In the genomic region with DNA sequence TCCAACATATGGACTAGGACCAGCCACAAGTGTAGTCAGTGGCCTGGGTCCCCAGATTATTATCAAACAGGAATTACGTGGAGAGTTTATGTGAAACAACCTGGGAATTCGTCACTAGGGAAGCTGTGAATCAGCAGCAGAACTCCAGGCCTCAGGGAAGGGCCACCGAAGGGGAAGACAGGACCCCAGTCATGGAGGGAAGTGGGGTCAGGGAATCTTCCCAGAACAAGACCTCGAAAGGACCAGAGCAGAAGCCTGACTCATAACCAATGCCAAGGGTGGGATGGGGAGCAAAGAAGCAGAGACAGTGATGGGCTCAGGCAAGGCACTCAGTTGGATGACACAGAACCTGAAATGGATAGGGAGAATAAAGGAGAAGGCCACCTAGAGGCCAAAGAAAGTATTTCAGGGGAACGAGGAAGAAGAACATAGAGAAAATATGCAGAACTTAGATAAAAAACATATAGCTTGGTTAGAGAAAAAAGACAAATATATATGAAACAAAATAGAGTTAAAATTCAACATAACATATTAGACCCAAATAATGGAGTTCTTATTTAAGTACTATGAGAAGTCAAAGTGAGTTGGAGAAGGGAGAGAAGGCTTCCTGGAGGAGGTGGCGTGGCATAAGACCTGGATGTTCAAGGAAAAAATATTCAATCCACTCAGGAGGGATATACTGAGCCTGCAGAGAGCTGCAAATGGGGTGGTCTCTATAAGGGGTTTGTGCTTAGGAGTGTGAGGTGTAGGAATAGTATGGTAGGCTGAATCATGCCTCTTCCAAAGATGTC, we compare ENCODE assay signal across 8 cellular contexts.
DNase-seq lines count a peak whose midpoint lies in the region; ATAC-seq, FAIRE-seq and TF ChIP-seq lines count a peak whose summit lies in the region.

No MANE protein-coding gene starts in this region.

- H3K27me3 ChIP-seq in IMR-90 (ENCODE audit: control insufficient read depth, insufficient read depth, low read length) (no peaks in the 10 kb centered on the region), astrocyte (ENCODE audit: insufficient read depth, low read length) (no peaks in the 10 kb centered on the region)

- peak; percentile 32 for DNase-seq in activated CD4-positive, alpha-beta T cell treated with anti-CD3 and anti-CD28 coated beads for 36 hours
- no peak for DNase-seq in activated CD4-positive, alpha-beta T cell treated with anti-CD3 and anti-CD28 coated beads for 1 hour
- DNase-seq in IMR-90, result no peak
- DNase-seq in astrocyte (ENCODE audit: low read depth), result no peak
- no peak for DNase-seq in osteocyte (ENCODE audit: extremely low spot score, unreplicated experiment)
- no peak for DNase-seq in NCI-H226
- no peak for DNase-seq in inferior parietal cortex (ENCODE audit: extremely low spot score)

- no peaks in the 10 kb centered on the region for H3K79me2 ChIP-seq in astrocyte (ENCODE audit: insufficient read depth, low read length)

- no peak overlapping the region for H2BK15ac ChIP-seq in IMR-90 (ENCODE audit: low read depth, low read length)

- H2BK120ac ChIP-seq in IMR-90 (ENCODE audit: low read depth, low read length), result no peak overlapping the region

- no peak overlapping the region for H2AK5ac ChIP-seq in IMR-90 (ENCODE audit: low read depth, low read length)

- no peak overlapping the region for H3K18ac ChIP-seq in IMR-90 (ENCODE audit: low read depth, low read length)

- H2AFZ ChIP-seq in IMR-90 (replicated peaks; ENCODE audit: low read length, poor library complexity) (no peak overlapping the region), astrocyte (ENCODE audit: low read depth, low read length) (no peak overlapping the region)

- no peaks in the 10 kb centered on the region for H3K36me3 Mint-ChIP-seq in activated CD4-positive, alpha-beta T cell treated with anti-CD3 and anti-CD28 coated beads for 36 hours (ENCODE audit: low read depth)
- no peaks in the 10 kb centered on the region for H3K36me3 Mint-ChIP-seq in astrocyte (ENCODE audit: low read depth, unreplicated experiment)
- H3K36me3 Mint-ChIP-seq in osteocyte (ENCODE audit: unreplicated experiment), result no peaks in the 10 kb centered on the region

- H3K4me2 ChIP-seq in IMR-90 (ENCODE audit: low read depth, low read length) (no peak overlapping the region), astrocyte (ENCODE audit: low read length) (no peak overlapping the region)

- FAIRE-seq in astrocyte (lab: Jason Lieb, UNC), result no peak

- peak; percentile 61 for ATAC-seq in activated CD4-positive, alpha-beta T cell treated with anti-CD3 and anti-CD28 coated beads for 36 hours
- ATAC-seq in IMR-90 (ENCODE audit: low read depth), result no peak
- ATAC-seq in HG03175 (IDR thresholded peaks at IDR 0.05; ENCODE audit: unreplicated experiment), result no peak

- H3K27ac ChIP-seq in IMR-90 (ENCODE audit: insufficient read depth, low read length) (no peak overlapping the region), astrocyte (ENCODE audit: low read depth, low read length) (no peak overlapping the region)

- no peaks in the 10 kb centered on the region for H3K4me1 ChIP-seq in IMR-90 (ENCODE audit: control insufficient read depth, insufficient read depth, low read length)
- peaks cover 7% of the 10 kb centered on the region for H3K4me1 ChIP-seq in astrocyte (ENCODE audit: insufficient read depth, low read length)

- in situ Hi-C loops in IMR-90 (cut with MboI; ENCODE audit: low sequenced_read_pairs), result loop anchor here (5.0 kb wide), 1 partner anchor 248 kb away; no protein-coding TSS in a partner anchor

- TF ChIP-seq CTCF in IMR-90 (conservative IDR thresholded peaks at IDR 0.05; ENCODE audit: low read depth, low read length), result peak; percentile 29; the same call in 1 of the 2 replicates
- peak; percentile 32 for TF ChIP-seq CTCF in astrocyte (IDR thresholded peaks at IDR 0.05; ENCODE audit: insufficient read depth, low read depth, low read length)
- peak; percentile 41 for TF ChIP-seq CTCF in osteocyte (IDR thresholded peaks at IDR 0.05)

- no peak overlapping the region for H3K23ac ChIP-seq in IMR-90 (ENCODE audit: low read depth, low read length)

- H3K4ac ChIP-seq in IMR-90 (ENCODE audit: low read depth, low read length), result no peak overlapping the region

- BruUV-seq in IMR-90 (replicated peaks; lab: Mats Ljungman, UMichigan), result no TSS peak

- H2BK5ac ChIP-seq in IMR-90 (ENCODE audit: low read depth, low read length, poor library complexity, severe bottlenecking), result no peak overlapping the region

- no peak overlapping the region for H4K91ac ChIP-seq in IMR-90 (ENCODE audit: insufficient read depth, low read depth, low read length)

- no peaks in the 10 kb centered on the region for H3K36me3 ChIP-seq in IMR-90 (ENCODE audit: control insufficient read depth, insufficient read depth, low read length)
- H3K36me3 ChIP-seq in astrocyte (ENCODE audit: insufficient read depth, low read length), result no peaks in the 10 kb centered on the region

- H4K8ac ChIP-seq in IMR-90 (ENCODE audit: low read depth in 2 of 2, low read length in 2 of 2), result no peak overlapping the region

- no peaks in the 10 kb centered on the region for H3K9me1 ChIP-seq in IMR-90 (ENCODE audit: insufficient read depth, low read length)

- POLR2A ChIA-PET in activated CD4-positive, alpha-beta T cell treated with anti-CD3 and anti-CD28 coated beads for 36 hours (lab: Charles Lee), result no interaction called here
- POLR2A ChIA-PET in IMR-90 (lab: Charles Lee; ENCODE audit: unreplicated experiment), result no interaction called here

- H3K27me3 Mint-ChIP-seq in activated CD4-positive, alpha-beta T cell treated with anti-CD3 and anti-CD28 coated beads for 36 hours, result peaks cover 14% of the 10 kb centered on the region
- peaks cover 2% of the 10 kb centered on the region for H3K27me3 Mint-ChIP-seq in astrocyte (ENCODE audit: low read depth, unreplicated experiment)
- H3K27me3 Mint-ChIP-seq in osteocyte (ENCODE audit: unreplicated experiment), result peaks cover 10% of the 10 kb centered on the region

- H3K27ac Mint-ChIP-seq in activated CD4-positive, alpha-beta T cell treated with anti-CD3 and anti-CD28 coated beads for 36 hours, result no peak overlapping the region
- H3K27ac Mint-ChIP-seq in astrocyte (ENCODE audit: unreplicated experiment) (no peak overlapping the region), osteocyte (ENCODE audit: unreplicated experiment) (no peak overlapping the region)

- dilution Hi-C loops in IMR-90 (cut with HindIII; ENCODE audit: low sequenced_read_pairs, unreplicated experiment), result no loop called here

- H3K14ac ChIP-seq in IMR-90 (replicated peaks; ENCODE audit: low read depth, low read length), result no peak overlapping the region

- H3K4me3 ChIP-seq in IMR-90 (ENCODE audit: insufficient read depth, low read depth, low read length) (no peak overlapping the region), astrocyte (ENCODE audit: insufficient read depth, low read depth, low read length) (no peak overlapping the region)

- no CpG with 5 or more reads among the region's 6 CpGs for WGBS in IMR-90 (ENCODE audit: extremely low coverage in 2 of 2, insufficient read length in 1 of 2), 2 experiments

- H3K9me3 ChIP-seq in IMR-90 (ENCODE audit: control insufficient read depth, insufficient read depth, low read length) (no peaks in the 10 kb centered on the region), astrocyte (ENCODE audit: insufficient read depth, low read depth, low read length) (no peaks in the 10 kb centered on the region)

- no peak overlapping the region for H4K5ac ChIP-seq in IMR-90 (ENCODE audit: low read depth, low read length)

- no peak overlapping the region for H3K4me3 Mint-ChIP-seq in activated CD4-positive, alpha-beta T cell treated with anti-CD3 and anti-CD28 coated beads for 36 hours
- H3K4me3 Mint-ChIP-seq in astrocyte (ENCODE audit: unreplicated experiment) (no peak overlapping the region), osteocyte (ENCODE audit: unreplicated experiment) (no peak overlapping the region)

- TF ChIP-seq POLR2A in IMR-90 (IDR thresholded peaks at IDR 0.05; ENCODE audit: low read depth, low read length), result no peak

- H3K4me1 Mint-ChIP-seq in activated CD4-positive, alpha-beta T cell treated with anti-CD3 and anti-CD28 coated beads for 36 hours, result peaks cover 17% of the 10 kb centered on the region
- H3K4me1 Mint-ChIP-seq in astrocyte (ENCODE audit: low read depth, unreplicated experiment), result no peaks in the 10 kb centered on the region
- no peaks in the 10 kb centered on the region for H3K4me1 Mint-ChIP-seq in osteocyte (ENCODE audit: unreplicated experiment)

- H4K20me1 ChIP-seq in IMR-90 (ENCODE audit: insufficient read depth, low read length), result no peaks in the 10 kb centered on the region
- no peaks in the 10 kb centered on the region for H4K20me1 ChIP-seq in astrocyte (ENCODE audit: insufficient read depth, low read length)

- no peak overlapping the region for H2AK9ac ChIP-seq in IMR-90 (replicated peaks; ENCODE audit: low read depth, low read length, poor library complexity)

- intact Hi-C loops in activated CD4-positive, alpha-beta T cell treated with anti-CD3 and anti-CD28 coated beads for 36 hours (cut with DNase I, micrococcal nuclease), result loop anchor here (5.0 kb wide), 2 partner anchors 58 to 373 kb away; no protein-coding TSS in a partner anchor
- intact Hi-C loops in IMR-90 (cut with micrococcal nuclease), result no loop called here

- no peak overlapping the region for H2BK20ac ChIP-seq in IMR-90 (ENCODE audit: low read depth, low read length)

- H3K9ac ChIP-seq in IMR-90 (ENCODE audit: low read depth, low read length) (no peak overlapping the region), astrocyte (ENCODE audit: low read length) (no peak overlapping the region)

- H3K79me1 ChIP-seq in IMR-90 (ENCODE audit: low read depth in 1 of 2, low read length in 2 of 2), result no peaks in the 10 kb centered on the region

- TF ChIP-seq RAD21 in IMR-90 (IDR thresholded peaks at IDR 0.05; ENCODE audit: low read length), result peak; percentile 31; the same call in 1 of the 2 replicates

- H3K9me3 Mint-ChIP-seq in activated CD4-positive, alpha-beta T cell treated with anti-CD3 and anti-CD28 coated beads for 36 hours (ENCODE audit: low read depth), result no peaks in the 10 kb centered on the region
- peaks cover 5% of the 10 kb centered on the region for H3K9me3 Mint-ChIP-seq in astrocyte (ENCODE audit: unreplicated experiment)
- no peaks in the 10 kb centered on the region for H3K9me3 Mint-ChIP-seq in osteocyte (ENCODE audit: unreplicated experiment)

- no peak overlapping the region for H3K56ac ChIP-seq in IMR-90 (ENCODE audit: extremely low read depth, insufficient read depth, low read length)

- CTCF ChIA-PET in activated CD4-positive, alpha-beta T cell treated with anti-CD3 and anti-CD28 coated beads for 36 hours (lab: Charles Lee), result interaction anchor here (0.5 to 4.6 kb wide), 13 partner anchors 9 to 740 kb away, joined by 3 to 13 read pairs (median 3); no protein-coding TSS in a partner anchor
- CTCF ChIA-PET in IMR-90 (lab: Yijun Ruan, JAX), result interaction anchor here (0.8 kb wide), 1 partner anchor 9 kb away, joined by 3 read pairs; no protein-coding TSS in a partner anchor

TF ChIP-seq in IMR-90, 13 proteins besides CTCF, POLR2A, EP300 and RAD21:
- no peak for TF ChIP-seq RCOR1 (IDR thresholded peaks at IDR 0.05; ENCODE audit: insufficient replicate concordance, low read length)
- no peak for TF ChIP-seq NFE2L2 (IDR thresholded peaks at IDR 0.05; ENCODE audit: low read depth, low read length)
- peak; percentile 17; the same call in 1 of the 2 replicates for TF ChIP-seq SMC3 (IDR thresholded peaks at IDR 0.05; ENCODE audit: low read depth, low read length)
